ENCODE assay signal across 8 cellular contexts in the genomic region with DNA sequence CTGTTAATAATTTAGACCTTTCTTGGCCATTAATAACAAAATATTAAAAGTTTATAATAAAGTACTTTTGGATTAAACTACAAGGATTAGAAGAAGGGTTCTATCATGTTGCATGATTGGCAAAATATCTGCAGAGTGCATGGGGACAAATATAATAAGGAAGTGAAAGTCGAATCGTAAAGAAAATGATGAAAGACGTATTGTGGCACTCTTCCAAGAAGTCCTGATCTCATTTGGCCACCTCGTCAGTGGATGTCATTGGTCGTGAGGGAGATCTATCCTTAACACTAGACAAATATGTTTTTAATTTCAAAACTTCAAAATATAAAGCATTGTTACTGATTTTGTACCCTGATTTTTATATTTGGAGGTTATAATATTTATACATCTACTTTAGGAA. TPM values are rescaled to one million over a fixed set of nuclear protein-coding genes. Genes with fewer than 3 reads are reported as not detected.
DNase-seq lines count a peak whose midpoint lies in the region; ATAC-seq and TF ChIP-seq lines count a peak whose summit lies in the region.

No MANE protein-coding gene starts in this region.

- TF ChIP-seq CTCF in VCaP (conservative IDR thresholded peaks at IDR 0.05) (no peak), neural progenitor cell (IDR thresholded peaks at IDR 0.05) (no peak)

- H2AFZ ChIP-seq in neural progenitor cell (replicated peaks): no peak overlapping the region

- no peak overlapping the region for H3K4me2 ChIP-seq in neural progenitor cell

- no peak overlapping the region for H3K4me3 Mint-ChIP-seq in neural progenitor cell

- no peaks in the 10 kb centered on the region for H3K27me3 Mint-ChIP-seq in neural progenitor cell (ENCODE audit: insufficient read depth, low read depth)

- no peaks in the 10 kb centered on the region for H3K9me3 ChIP-seq in muscle layer of duodenum (ENCODE audit: control insufficient read depth in 1 of 2, low read length in 2 of 2)
- no peaks in the 10 kb centered on the region for H3K9me3 ChIP-seq in neural progenitor cell (ENCODE audit: low read depth)

- H3K36me3 Mint-ChIP-seq in neural progenitor cell: peaks cover 25% of the 10 kb centered on the region

- H3K4me1 ChIP-seq in muscle layer of duodenum (ENCODE audit: control insufficient read depth in 1 of 2, insufficient read depth in 2 of 2, low read length in 2 of 2) (peaks cover 4 to 10% of the 10 kb centered on the region in 2 donors), neural progenitor cell (peaks cover 46% of the 10 kb centered on the region)

- H3K27ac ChIP-seq in VCaP: peak overlapping the region; percentile 50
- peak overlapping the region; percentile 20 for H3K27ac ChIP-seq in muscle layer of duodenum (ENCODE audit: low read length)
- H3K27ac ChIP-seq in neural progenitor cell: no peak overlapping the region

- no peaks in the 10 kb centered on the region for H3K36me3 ChIP-seq in muscle layer of duodenum (ENCODE audit: control insufficient read depth in 1 of 2, insufficient read depth in 2 of 2, low read length in 2 of 2)
- H3K36me3 ChIP-seq in neural progenitor cell: no peaks in the 10 kb centered on the region

- no peak overlapping the region for H3K4me3 ChIP-seq in muscle layer of duodenum (ENCODE audit: low read depth in 1 of 2, low read length in 2 of 2)
- H3K4me3 ChIP-seq in neural progenitor cell: no peak overlapping the region

- no peak overlapping the region for H3K9ac ChIP-seq in neural progenitor cell

- H4K20me1 ChIP-seq in neural progenitor cell (ENCODE audit: low read depth): no peaks in the 10 kb centered on the region

- ATAC-seq in GM18511 (IDR thresholded peaks at IDR 0.05; ENCODE audit: unreplicated experiment): peak; percentile 57
- ATAC-seq in HG03460 (IDR thresholded peaks at IDR 0.05; ENCODE audit: unreplicated experiment): peak; percentile 42

- H3F3A ChIP-seq in neural progenitor cell (ENCODE audit: low read depth): no peaks in the 10 kb centered on the region

- no peaks in the 10 kb centered on the region for H3K27me3 ChIP-seq in muscle layer of duodenum (ENCODE audit: low read depth, low read length)
- no peaks in the 10 kb centered on the region for H3K27me3 ChIP-seq in neural progenitor cell

- DNase-seq in neural progenitor cell (ENCODE audit: low spot score): no peak
- DNase-seq in occipital lobe (lab: John Stamatoyannopoulos, UW): no peak
- DNase-seq in NCI-H1105 (lab: John Stamatoyannopoulos, UW): no peak
- no peak for DNase-seq in effector CD4-positive, alpha-beta T cell

- H3K4me1 Mint-ChIP-seq in neural progenitor cell: peaks cover 25% of the 10 kb centered on the region

- H3K27ac Mint-ChIP-seq in neural progenitor cell: no peak overlapping the region

- peaks cover 100% of the 10 kb centered on the region for H3K79me2 ChIP-seq in neural progenitor cell (ENCODE audit: low read depth)

- H3K9me3 Mint-ChIP-seq in neural progenitor cell: peaks cover 23% of the 10 kb centered on the region

RNA-seq across cellular contexts. Expression of a gene that starts 17.8 kb away (rescaled TPM):
- total RNA-seq in neural progenitor cell (ENCODE audit: low replicate concordance) (45.4 and 51.0 TPM in 2 replicates), occipital lobe (84.5 TPM)
